ENCODE assay signal across 18 cellular contexts in the genomic region with DNA sequence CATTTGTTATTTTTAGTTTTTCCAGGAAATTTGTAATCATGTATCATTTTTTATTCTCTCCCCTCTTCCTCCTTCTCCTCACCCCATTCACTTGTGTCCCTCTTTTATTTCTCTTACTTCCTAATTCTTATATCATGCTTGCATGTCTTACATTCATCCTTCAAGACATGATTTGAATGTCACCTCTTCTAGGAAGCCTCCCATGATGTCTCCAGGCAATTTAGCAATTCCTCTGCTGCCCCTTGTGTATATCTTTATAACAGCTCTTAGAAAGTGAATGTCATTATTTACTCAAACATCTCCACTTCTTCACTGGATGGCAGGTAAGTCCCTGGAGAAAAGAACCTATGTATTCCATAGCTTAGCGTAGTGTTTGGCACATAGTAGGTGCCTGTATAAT. TPM values are rescaled to one million over a fixed set of nuclear protein-coding genes. Genes with fewer than 3 reads are reported as not detected.
DNase-seq lines count a peak whose midpoint lies in the region; ATAC-seq and TF ChIP-seq lines count a peak whose summit lies in the region.
"Had no signal": no experiment of that assay in that cellular context is flagged by ENCODE, and none has a peak within 500 bp of the region (broad histone marks: within the 10 kb centered on the region; RNA-seq: fewer than 3 reads in every experiment).

No MANE protein-coding gene starts in this region.

- in situ Hi-C loops in GM23248 (cut with MboI) (no loop called here), SK-MEL-5 (cut with HindIII; ENCODE audit: low pct_unique_long_range_greater_than_20kb, low sequenced_read_pairs) (no loop called here)

- no peak overlapping the region for H3K4me2 ChIP-seq in GM23248 (ENCODE audit: unreplicated experiment)

- H3K4me3 ChIP-seq in GM23248 (no peak overlapping the region), fibroblast of mammary gland (ENCODE audit: control insufficient read depth, low read depth, low read length) (no peak overlapping the region), tibial artery (no peak overlapping the region)
- H3K4me3 ChIP-seq: suprapubic skin had no signal

- DNase-seq in GM23248 = peak; percentile 29
- peak; percentile 37 for DNase-seq in SK-MEL-5 (ENCODE audit: low read depth, low spot score)
- DNase-seq in fibroblast of mammary gland (ENCODE audit: low read depth) = peak; percentile 9
- DNase-seq in tibial artery = no peak
- DNase-seq in NCI-H1092 (lab: John Stamatoyannopoulos, UW) = no peak
- no peak for DNase-seq in activated CD4-positive, alpha-beta T cell treated with anti-CD3 and anti-CD28 coated beads, Interleukin-2, amount 50 U/mL, for 4 hours
- DNase-seq: activated naive CD8-positive, alpha-beta T cell treated with anti-CD3 and anti-CD28 coated beads, Interleukin-2, amount 50 U/mL, for 24 hours; activated T-cell treated with anti-CD3 and anti-CD28 coated beads, Interleukin-2, amount 50 U/mL, for 4 hours; NCI-H1105; NCI-H446; occipital lobe had no signal

- ATAC-seq in GM21737 (IDR thresholded peaks at IDR 0.05; ENCODE audit: unreplicated experiment) = no peak
- ATAC-seq: activated naive CD8-positive, alpha-beta T cell treated with anti-CD3 and anti-CD28 coated beads, Interleukin-2, amount 50 U/mL, for 24 hours; activated T-cell treated with anti-CD3 and anti-CD28 coated beads, Interleukin-2, amount 50 U/mL, for 4 hours; Panc1 had no signal

- H3K36me3 ChIP-seq in GM23248 (ENCODE audit: low read depth) = no peaks in the 10 kb centered on the region
- no peaks in the 10 kb centered on the region for H3K36me3 ChIP-seq in tibial artery
- H3K36me3 ChIP-seq: suprapubic skin had no signal

- TF ChIP-seq CTCF in 22Rv1 (IDR thresholded peaks at IDR 0.05) (peak; percentile 39), fibroblast of mammary gland (conservative IDR thresholded peaks at IDR 0.05; ENCODE audit: control insufficient read depth, insufficient read depth, low read depth, low read length) (peak; percentile 21), tibial artery (IDR thresholded peaks at IDR 0.05) (no peak)

- H3K27ac ChIP-seq in 22Rv1 (no peak overlapping the region), GM23248 (no peak overlapping the region), tibial artery (no peak overlapping the region)
- H3K27ac ChIP-seq: suprapubic skin had no signal

- H4K20me1 ChIP-seq in GM23248 (ENCODE audit: insufficient read depth) = no peaks in the 10 kb centered on the region

- H3K9me3 ChIP-seq in GM23248 (ENCODE audit: low read depth) (no peaks in the 10 kb centered on the region), tibial artery (no peaks in the 10 kb centered on the region)
- H3K9me3 ChIP-seq: suprapubic skin had no signal

- H3K79me2 ChIP-seq in GM23248 (ENCODE audit: insufficient read depth) = no peaks in the 10 kb centered on the region

- H2AFZ ChIP-seq in GM23248 = no peak overlapping the region

- no peaks in the 10 kb centered on the region for H3K9me2 ChIP-seq in GM23248 (ENCODE audit: insufficient read depth)

- H3F3A ChIP-seq in GM23248 (ENCODE audit: insufficient read depth) = no peaks in the 10 kb centered on the region

- H3K27me3 ChIP-seq in GM23248 (replicated peaks; ENCODE audit: insufficient read depth) = peaks cover 78% of the 10 kb centered on the region
- H3K27me3 ChIP-seq in tibial artery = peaks cover 5 to 63% of the 10 kb centered on the region in 2 donors

- H3K9ac ChIP-seq in GM23248 = no peak overlapping the region

- intact Hi-C loops in tibial artery (cut with DNase I; ENCODE audit: low total_unique reads) = no loop called here

- no peaks in the 10 kb centered on the region for H3K4me1 ChIP-seq in GM23248 (ENCODE audit: insufficient read depth)
- H3K4me1 ChIP-seq in tibial artery = peaks cover 0 to 6% (median 5%) of the 10 kb centered on the region in 4 donors

- WGBS in GM23248 (ENCODE audit: low coverage in 1 of 2, low lambda C conversion rate in 2 of 2, missing lambda C conversion rate in 2 of 2), 2 experiments = 6 to 16% methylated on average over 1 of the region's 1 CpG

RNA-seq across cellular contexts. Expression of a gene that starts 7.8 kb away (rescaled TPM):
- not detected in 2 replicates for total RNA-seq in GM23248 (2014; rRNA removed; shearing (Covaris generic))
- polyA plus RNA-seq in GM23248 (2016; fragmentation: Nextera tagmentation; extraction: Ambion mirVana) = not detected in 2 replicates
- total RNA-seq in SK-MEL-5 (2014; rRNA removed; shearing (Covaris generic)) = not detected in 2 replicates
- polyA plus RNA-seq in SK-MEL-5 (2015; cell fraction: cytosol; rRNA removed) = not detected in 2 replicates
- polyA plus RNA-seq in SK-MEL-5 (2015; cell fraction: nucleus; rRNA removed) = not detected in 2 replicates
- total RNA-seq: activated CD4-positive, alpha-beta T cell treated with anti-CD3 and anti-CD28 coated beads for 36 hours; dermis microvascular lymphatic vessel endothelial cell; mesenteric fat pad; occipital lobe; suprapubic skin had no signal

Comparison
In these comparisons a context has a peak if more than half of its experiments do, and no peak if none do; other contexts are left out.
1. CTCF ChIP-seq: peak in 22Rv1 (single experiment) and fibroblast of mammary gland (single experiment); none in tibial artery (0 of 2).
2. DNase-seq: peak in GM23248 (single experiment), SK-MEL-5 (single experiment) and fibroblast of mammary gland (single experiment); none in tibial artery (0 of 2), NCI-H1092 (single experiment) and activated CD4-positive, alpha-beta T cell treated with anti-CD3 and anti-CD28 coated beads, Interleukin-2, amount 50 U/mL, for 4 hours (0 of 2).